ENCODE assay signal across 13 cellular contexts in the genomic region with DNA sequence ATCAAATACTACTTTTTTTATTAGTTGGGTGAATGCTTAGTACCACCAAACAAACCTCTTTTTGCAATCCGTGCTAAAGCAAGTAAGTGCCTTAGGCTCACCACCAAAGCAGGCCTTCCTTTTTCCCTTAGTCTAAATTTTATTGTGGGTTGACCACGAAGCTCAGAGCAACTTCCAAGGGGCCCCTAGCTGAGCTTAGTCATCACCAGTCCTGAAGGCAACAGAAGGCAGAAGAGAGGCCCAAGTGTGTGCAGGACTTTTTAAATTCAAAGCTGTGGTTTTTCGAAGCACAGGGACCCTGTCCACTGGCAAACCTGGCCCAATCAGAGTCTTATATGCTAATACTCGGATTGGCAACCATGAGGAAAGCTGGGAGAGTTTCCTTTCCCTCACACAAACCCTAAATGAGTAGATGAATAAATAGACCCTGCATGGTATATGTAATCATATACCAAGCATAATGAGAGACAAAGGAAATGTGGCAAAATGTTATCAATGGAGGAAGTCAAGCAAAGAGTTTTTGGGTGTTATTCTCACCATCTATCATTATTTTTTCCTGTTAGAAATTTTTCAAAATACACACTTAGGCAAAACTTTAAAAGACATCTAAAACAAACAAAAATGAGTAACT.
A peak's percentile ranks its signal among the peaks of the same experiment; 100 is the strongest.
DNase-seq lines count a peak whose midpoint lies in the region; TF ChIP-seq lines count a peak whose summit lies in the region.
"Had no signal": no experiment of that assay in that cellular context is flagged by ENCODE, and none has a peak within 500 bp of the region (broad histone marks: within the 10 kb centered on the region; RNA-seq: fewer than 3 reads in every experiment).

No MANE protein-coding gene starts in this region.

- no peaks in the 10 kb centered on the region for H3K9me3 Mint-ChIP-seq in nephron progenitor cell

- peaks cover 12% of the 10 kb centered on the region for H3K36me3 Mint-ChIP-seq in nephron progenitor cell (ENCODE audit: low read depth)

- CTCF ChIA-PET in AG04449 (lab: Yijun Ruan, JAX): interaction anchor here (0.9 to 1.6 kb wide), 3 partner anchors 13 to 39 kb away, joined by 3 to 5 read pairs (median 4); no protein-coding TSS in a partner anchor

- POLR2A ChIA-PET in AG04449 (lab: Yijun Ruan, JAX): interaction anchor here (0.9 kb wide), 1 partner anchor 44 kb away, joined by 4 read pairs; no protein-coding TSS in a partner anchor

- TF ChIP-seq CTCF in AG04449 (IDR thresholded peaks at IDR 0.05; ENCODE audit: insufficient read depth, low read length, missing control alignments): no peak
- TF ChIP-seq CTCF in fibroblast of the aortic adventitia (IDR thresholded peaks at IDR 0.05; ENCODE audit: insufficient read depth, low read length): no peak
- no peak for TF ChIP-seq CTCF in nephron progenitor cell (IDR thresholded peaks at IDR 0.05)

- no peak overlapping the region for H3K4me3 ChIP-seq in AG04449 (ENCODE audit: low read depth, low read length)
- no peak overlapping the region for H3K4me3 ChIP-seq in fibroblast of the aortic adventitia (ENCODE audit: low read depth, low read length)
- H3K4me3 ChIP-seq: BLaER1 had no signal

- DNase-seq in AG04449 (ENCODE audit: low read depth, low spot score): peak; percentile 46
- DNase-seq in GDM1 (lab: John Stamatoyannopoulos, UW): peak; percentile 54
- DNase-seq in T1000 (lab: John Stamatoyannopoulos, UW): peak; percentile 13
- DNase-seq in fibroblast of the aortic adventitia (ENCODE audit: low read depth): peak; percentile 26
- DNase-seq in OCI-M2 (lab: John Stamatoyannopoulos, UW; ENCODE audit: unreplicated experiment): no peak
- DNase-seq in midbrain (lab: John Stamatoyannopoulos, UW): no peak
- DNase-seq in NCI-H1048 (lab: John Stamatoyannopoulos, UW): no peak
- DNase-seq in nephron progenitor cell: no peak
- DNase-seq: left cardiac atrium; NCI-H2107; stimulated activated CD4-positive, alpha-beta T cell treated with anti-CD3 and anti-CD28 coated beads, Interleukin-12 subunit alpha, Interleukin-12 subunit beta, amount 100 ng/mL, for 4 hours; stimulated activated CD8-positive, alpha-beta memory T cell treated with anti-CD3 and anti-CD28 coated beads, Interleukin-4, amount 100 ng/mL, for 48 hours had no signal

- H3K27me3 Mint-ChIP-seq in nephron progenitor cell (ENCODE audit: low read depth, poor library complexity): peaks cover 12% of the 10 kb centered on the region

- H3K4me3 Mint-ChIP-seq in nephron progenitor cell: no peak overlapping the region

- H3K27ac Mint-ChIP-seq in nephron progenitor cell: no peak overlapping the region

- peaks cover 68% of the 10 kb centered on the region for H3K4me1 Mint-ChIP-seq in nephron progenitor cell

Comparison
In these comparisons a context has a peak if more than half of its experiments do, and no peak if none do; other contexts are left out.
1. DNase-seq: peak in AG04449 (single experiment), GDM1 (single experiment), T1000 (single experiment) and fibroblast of the aortic adventitia (single experiment); none in OCI-M2 (single experiment), midbrain (single experiment), NCI-H1048 (single experiment) and nephron progenitor cell (single experiment).